ENCODE assay signal across 9 cellular contexts in the genomic region with DNA sequence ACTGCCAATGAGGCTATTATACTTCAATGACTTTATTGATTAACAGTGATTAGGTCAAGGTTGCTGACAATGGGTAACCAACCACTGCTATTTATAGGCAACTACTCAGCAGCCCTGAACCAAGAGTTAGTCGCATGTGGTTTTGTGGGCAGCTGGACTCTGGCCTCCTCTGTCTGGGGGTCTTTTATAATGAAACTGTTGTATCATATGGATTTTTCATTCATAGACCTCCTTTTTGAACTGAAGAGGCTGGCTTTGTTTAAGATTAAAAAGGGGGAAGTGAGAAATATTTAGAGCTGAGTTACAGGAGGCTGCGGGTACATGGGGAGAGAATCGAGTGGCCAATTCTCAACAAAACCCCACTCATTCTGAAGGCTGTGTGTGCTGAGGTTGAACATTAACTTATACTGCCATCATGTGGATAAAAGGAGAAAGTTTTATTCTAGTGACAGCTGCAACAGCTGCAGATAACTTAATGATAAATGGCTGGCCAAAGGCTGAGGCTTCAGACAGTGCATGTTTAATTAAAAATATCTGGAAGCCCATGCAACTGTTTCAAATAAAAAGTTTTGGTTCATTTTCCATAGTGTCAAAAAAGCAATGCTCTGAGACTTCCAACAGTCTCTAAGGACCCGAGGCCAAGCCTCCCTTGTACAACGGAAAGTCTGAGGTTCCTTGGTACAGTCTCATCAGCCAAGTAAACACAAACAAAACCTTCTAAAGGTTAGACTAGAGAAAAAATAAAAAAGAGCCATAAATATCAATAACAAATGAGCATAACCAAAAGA.
DNase-seq lines count a peak whose midpoint lies in the region; ATAC-seq, FAIRE-seq and TF ChIP-seq lines count a peak whose summit lies in the region.
"Had no signal": no experiment of that assay in that cellular context is flagged by ENCODE, and none has a peak within 500 bp of the region (broad histone marks: within the 10 kb centered on the region; RNA-seq: fewer than 3 reads in every experiment).

No MANE protein-coding gene starts in this region.

- H3K9me3 ChIP-seq in GM12878 (replicated peaks; ENCODE audit: control insufficient read depth, insufficient read depth, low read length) (no peaks in the 10 kb centered on the region), mucosa of descending colon (no peaks in the 10 kb centered on the region)

- no peak overlapping the region for H3K4me3 Mint-ChIP-seq in effector memory CD8-positive, alpha-beta T cell

- no peak for FAIRE-seq in GM12878 (lab: Jason Lieb, UNC)

- H3K79me2 ChIP-seq in GM12878 (ENCODE audit: control insufficient read depth, insufficient read depth, low read length): no peaks in the 10 kb centered on the region

- TF ChIP-seq CTCF in AG10803 (conservative IDR thresholded peaks at IDR 0.05; ENCODE audit: low read length) (peak; percentile 59), GM12878 (IDR thresholded peaks at IDR 0.05 in 2 of 3, conservative IDR thresholded peaks at IDR 0.05 in 1 of 3; ENCODE audit: control insufficient read depth in 2 of 3, extremely low read depth in 1 of 3, insufficient read depth in 1 of 3, low read depth in 3 of 3, low read length in 3 of 3) (peak; percentile 37 to 66 (median 46); a peak in 5 of 6 replicates), mucosa of descending colon (IDR thresholded peaks at IDR 0.05) (no peak)

- H3K9me3 Mint-ChIP-seq in effector memory CD8-positive, alpha-beta T cell: peaks cover 9 to 14% of the 10 kb centered on the region in 2 donors

- peak; percentile 80 to 81; a peak in 2 of 4 replicates for TF ChIP-seq EP300 in GM12878 (IDR thresholded peaks at IDR 0.05; ENCODE audit: borderline replicate concordance in 1 of 2, control insufficient read depth in 1 of 2, low read depth in 2 of 2, low read length in 2 of 2)

- in situ Hi-C loops in GM12878 (cut with MboI): loop anchor here (5.0 to 25.0 kb wide), 2 partner anchors 647 to 1642 kb away; no protein-coding TSS in a partner anchor

- intact Hi-C loops in GM12878 (cut with micrococcal nuclease; ENCODE audit: unreplicated experiment) (loop anchor here (1.0 to 10.0 kb wide), 8 partner anchors 39 to 1829 kb away; a partner anchor contains a TSS), mucosa of descending colon (cut with DNase I, micrococcal nuclease) (no loop called here)

- no peak overlapping the region for H3K4me2 ChIP-seq in GM12878 (ENCODE audit: control insufficient read depth, insufficient read depth)

- no peaks in the 10 kb centered on the region for H3K27me3 Mint-ChIP-seq in effector memory CD8-positive, alpha-beta T cell

- H3K27me3 ChIP-seq in GM12878 (replicated peaks in 1 of 2; ENCODE audit: control insufficient read depth in 2 of 2, insufficient read depth in 2 of 2, low read length in 1 of 2): no peaks in the 10 kb centered on the region; a peak in 1 of 4 replicates

- CTCF ChIA-PET in GM12878 (lab: Yijun Ruan, JAX): interaction anchor here (0.7 to 3.7 kb wide), 22 partner anchors 9 to 1639 kb away, joined by 3 to 29 read pairs (median 4); a partner anchor contains a TSS

- H3K9ac ChIP-seq in GM12878 (ENCODE audit: control insufficient read depth, insufficient read depth, low read length): no peak overlapping the region

- no peak overlapping the region for H3K4me3 ChIP-seq in AG10803 (ENCODE audit: low read length)
- H3K4me3 ChIP-seq in GM12878: no peak overlapping the region
- no peak overlapping the region for H3K4me3 ChIP-seq in mucosa of descending colon
- H3K4me3 ChIP-seq: lung had no signal

- DNase-seq in AG10803 (ENCODE audit: low read depth) (peak; percentile 74), NCI-H1105 (lab: John Stamatoyannopoulos, UW) (peak; percentile 30), GM12878 (ENCODE audit: low read depth, low spot score) (peak; percentile 31), mucosa of descending colon (no peak)
- DNase-seq in effector memory CD8-positive, alpha-beta T cell: no peak
- DNase-seq in activated CD4-positive, alpha-beta T cell treated with anti-CD3 and anti-CD28 coated beads, Interleukin-2, amount 50 U/mL, for 1 hour: no peak

- no peak overlapping the region for H3K27ac Mint-ChIP-seq in effector memory CD8-positive, alpha-beta T cell

- TF ChIP-seq RAD21 in GM12878 (IDR thresholded peaks at IDR 0.05; ENCODE audit: insufficient read depth, low read depth, low read length): peak; percentile 71

- H3K4me1 ChIP-seq in GM12878 (ENCODE audit: control insufficient read depth, insufficient read depth, low read length) (no peaks in the 10 kb centered on the region), mucosa of descending colon (ENCODE audit: low read depth) (no peaks in the 10 kb centered on the region)

- no peaks in the 10 kb centered on the region for H3K4me1 Mint-ChIP-seq in effector memory CD8-positive, alpha-beta T cell (ENCODE audit: low read depth in 2 of 2)

- no TSS peak for BruUV-seq in GM12878 (replicated peaks; lab: Mats Ljungman, UMichigan)

- H2AFZ ChIP-seq in GM12878 (ENCODE audit: control insufficient read depth, low read depth, low read length): no peak overlapping the region

- 9% methylated on average over 5 of the region's 5 CpGs for WGBS in GM12878 (ENCODE audit: insufficient coverage, insufficient replicate concordance, low lambda C conversion rate, missing lambda C conversion rate)

- TF ChIP-seq POLR2A in GM12878 (IDR thresholded peaks at IDR 0.05; ENCODE audit: low read depth, low read length): no peak

- H4K20me1 ChIP-seq in GM12878 (ENCODE audit: control insufficient read depth, insufficient read depth): no peaks in the 10 kb centered on the region

- POLR2A ChIA-PET in GM12878 (lab: Charles Lee): no interaction called here

- RAD21 ChIA-PET in GM12878 (lab: Charles Lee; ENCODE audit: unreplicated experiment): interaction anchor here (0.8 to 1.7 kb wide), 8 partner anchors 62 to 1837 kb away, joined by 3 to 19 read pairs (median 5); a partner anchor contains a TSS

- H3K36me3 Mint-ChIP-seq in effector memory CD8-positive, alpha-beta T cell (ENCODE audit: insufficient read depth): no peaks in the 10 kb centered on the region

- ATAC-seq in GM18520 (IDR thresholded peaks at IDR 0.05; ENCODE audit: unreplicated experiment) (peak; percentile 90), HG02870 (IDR thresholded peaks at IDR 0.05; ENCODE audit: unreplicated experiment) (peak; percentile 95), GM12878 (peak; percentile 87), mucosa of descending colon (peak; percentile 29)
- no peak for ATAC-seq in effector memory CD8-positive, alpha-beta T cell (replicated peaks)

- SMC1A ChIA-PET in GM12878 (lab: Charles Lee; ENCODE audit: uncharacterized antibody, unreplicated experiment): interaction anchor here (0.6 to 3.4 kb wide), 11 partner anchors 41 to 1640 kb away, joined by 3 to 19 read pairs (median 3); no protein-coding TSS in a partner anchor

- no peak overlapping the region for H3K27ac ChIP-seq in GM12878 (ENCODE audit: control insufficient read depth, insufficient read depth)

- H3K36me3 ChIP-seq in GM12878 (ENCODE audit: control insufficient read depth in 2 of 2, insufficient read depth in 2 of 2, low read length in 1 of 2) (no peaks in the 10 kb centered on the region), mucosa of descending colon (ENCODE audit: low read depth) (no peaks in the 10 kb centered on the region)

TF ChIP-seq in GM12878, 131 proteins besides CTCF, POLR2A, EP300 and RAD21 (continues in another document):
- TF ChIP-seq, protein P1, sequence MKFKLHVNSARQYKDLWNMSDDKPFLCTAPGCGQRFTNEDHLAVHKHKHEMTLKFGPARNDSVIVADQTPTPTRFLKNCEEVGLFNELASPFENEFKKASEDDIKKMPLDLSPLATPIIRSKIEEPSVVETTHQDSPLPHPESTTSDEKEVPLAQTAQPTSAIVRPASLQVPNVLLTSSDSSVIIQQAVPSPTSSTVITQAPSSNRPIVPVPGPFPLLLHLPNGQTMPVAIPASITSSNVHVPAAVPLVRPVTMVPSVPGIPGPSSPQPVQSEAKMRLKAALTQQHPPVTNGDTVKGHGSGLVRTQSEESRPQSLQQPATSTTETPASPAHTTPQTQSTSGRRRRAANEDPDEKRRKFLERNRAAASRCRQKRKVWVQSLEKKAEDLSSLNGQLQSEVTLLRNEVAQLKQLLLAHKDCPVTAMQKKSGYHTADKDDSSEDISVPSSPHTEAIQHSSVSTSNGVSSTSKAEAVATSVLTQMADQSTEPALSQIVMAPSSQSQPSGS (IDR thresholded peaks at IDR 0.05; ENCODE audit: low read length): no peak
- TF ChIP-seq CHD2 (IDR thresholded peaks at IDR 0.05; ENCODE audit: borderline replicate concordance, low read depth, low read length) (no peak), NR2F1 (conservative IDR thresholded peaks at IDR 0.05) (peak; percentile 95)
- TF ChIP-seq, protein P2, sequence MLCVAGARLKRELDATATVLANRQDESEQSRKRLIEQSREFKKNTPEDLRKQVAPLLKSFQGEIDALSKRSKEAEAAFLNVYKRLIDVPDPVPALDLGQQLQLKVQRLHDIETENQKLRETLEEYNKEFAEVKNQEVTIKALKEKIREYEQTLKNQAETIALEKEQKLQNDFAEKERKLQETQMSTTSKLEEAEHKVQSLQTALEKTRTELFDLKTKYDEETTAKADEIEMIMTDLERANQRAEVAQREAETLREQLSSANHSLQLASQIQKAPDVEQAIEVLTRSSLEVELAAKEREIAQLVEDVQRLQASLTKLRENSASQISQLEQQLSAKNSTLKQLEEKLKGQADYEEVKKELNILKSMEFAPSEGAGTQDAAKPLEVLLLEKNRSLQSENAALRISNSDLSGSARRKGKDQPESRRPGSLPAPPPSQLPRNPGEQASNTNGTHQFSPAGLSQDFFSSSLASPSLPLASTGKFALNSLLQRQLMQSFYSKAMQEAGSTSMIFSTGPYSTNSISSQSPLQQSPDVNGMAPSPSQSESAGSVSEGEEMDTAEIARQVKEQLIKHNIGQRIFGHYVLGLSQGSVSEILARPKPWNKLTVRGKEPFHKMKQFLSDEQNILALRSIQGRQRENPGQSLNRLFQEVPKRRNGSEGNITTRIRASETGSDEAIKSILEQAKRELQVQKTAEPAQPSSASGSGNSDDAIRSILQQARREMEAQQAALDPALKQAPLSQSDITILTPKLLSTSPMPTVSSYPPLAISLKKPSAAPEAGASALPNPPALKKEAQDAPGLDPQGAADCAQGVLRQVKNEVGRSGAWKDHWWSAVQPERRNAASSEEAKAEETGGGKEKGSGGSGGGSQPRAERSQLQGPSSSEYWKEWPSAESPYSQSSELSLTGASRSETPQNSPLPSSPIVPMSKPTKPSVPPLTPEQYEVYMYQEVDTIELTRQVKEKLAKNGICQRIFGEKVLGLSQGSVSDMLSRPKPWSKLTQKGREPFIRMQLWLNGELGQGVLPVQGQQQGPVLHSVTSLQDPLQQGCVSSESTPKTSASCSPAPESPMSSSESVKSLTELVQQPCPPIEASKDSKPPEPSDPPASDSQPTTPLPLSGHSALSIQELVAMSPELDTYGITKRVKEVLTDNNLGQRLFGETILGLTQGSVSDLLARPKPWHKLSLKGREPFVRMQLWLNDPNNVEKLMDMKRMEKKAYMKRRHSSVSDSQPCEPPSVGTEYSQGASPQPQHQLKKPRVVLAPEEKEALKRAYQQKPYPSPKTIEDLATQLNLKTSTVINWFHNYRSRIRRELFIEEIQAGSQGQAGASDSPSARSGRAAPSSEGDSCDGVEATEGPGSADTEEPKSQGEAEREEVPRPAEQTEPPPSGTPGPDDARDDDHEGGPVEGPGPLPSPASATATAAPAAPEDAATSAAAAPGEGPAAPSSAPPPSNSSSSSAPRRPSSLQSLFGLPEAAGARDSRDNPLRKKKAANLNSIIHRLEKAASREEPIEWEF (IDR thresholded peaks at IDR 0.05; ENCODE audit: insufficient replicate concordance, low read depth, low read length): peak; percentile 98

Comparison
In these comparisons a context has a peak if more than half of its experiments do, and no peak if none do; other contexts are left out.
1. DNase-seq: peak in AG10803 (single experiment), NCI-H1105 (single experiment) and GM12878 (single experiment); none in mucosa of descending colon (0 of 3), effector memory CD8-positive, alpha-beta T cell (0 of 3) and activated CD4-positive, alpha-beta T cell treated with anti-CD3 and anti-CD28 coated beads, Interleukin-2, amount 50 U/mL, for 1 hour (single experiment).